Comparison of ENCODE assay signal across 19 cellular contexts in the genomic region with DNA sequence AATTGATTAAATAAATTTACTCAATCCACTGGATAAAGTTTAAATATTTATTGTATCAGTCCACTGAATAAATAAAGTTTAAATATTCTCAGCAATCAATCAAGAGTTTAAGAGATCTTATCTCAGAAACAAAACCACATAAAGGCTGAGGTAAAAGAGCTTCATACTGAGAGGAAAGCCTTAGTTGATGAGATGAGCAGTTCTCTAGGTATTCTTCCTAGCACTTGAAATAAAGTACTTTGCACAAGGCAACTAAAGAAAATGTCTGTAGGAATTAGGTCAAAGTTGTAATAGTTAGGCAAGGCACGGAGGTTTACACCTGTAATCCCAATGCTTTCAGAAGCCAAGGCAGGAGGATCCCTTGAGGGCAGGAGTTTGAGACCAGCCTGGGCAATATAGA.
A peak's percentile ranks its signal among the peaks of the same experiment; 100 is the strongest.
DNase-seq lines count a peak whose midpoint lies in the region; ATAC-seq and TF ChIP-seq lines count a peak whose summit lies in the region.
"Had no signal": no experiment of that assay in that cellular context is flagged by ENCODE, and none has a peak within 500 bp of the region (broad histone marks: within the 10 kb centered on the region; RNA-seq: fewer than 3 reads in every experiment).

No MANE protein-coding gene starts in this region.

- H3K9me3 Mint-ChIP-seq in natural killer cell treated with Interleukin-12 subunit alpha and Interleukin-12 subunit beta and Interleukin-15 and Interleukin-18, amount 100 ng/mL, for 72 hours, result no peaks in the 10 kb centered on the region
- H3K9me3 Mint-ChIP-seq: CD8-positive, alpha-beta T cell had no signal

- TF ChIP-seq CTCF in 22Rv1 (IDR thresholded peaks at IDR 0.05), result no peak

- H3K4me1 Mint-ChIP-seq in natural killer cell treated with Interleukin-12 subunit alpha and Interleukin-12 subunit beta and Interleukin-15 and Interleukin-18, amount 100 ng/mL, for 72 hours (ENCODE audit: low read depth in 2 of 2), result no peaks in the 10 kb centered on the region

- no peak overlapping the region for H3K4me3 Mint-ChIP-seq in natural killer cell treated with Interleukin-12 subunit alpha and Interleukin-12 subunit beta and Interleukin-15 and Interleukin-18, amount 100 ng/mL, for 72 hours
- H3K4me3 Mint-ChIP-seq: CD8-positive, alpha-beta T cell had no signal

- no peak overlapping the region for H3K27ac Mint-ChIP-seq in natural killer cell treated with Interleukin-12 subunit alpha and Interleukin-12 subunit beta and Interleukin-15 and Interleukin-18, amount 100 ng/mL, for 72 hours
- H3K27ac Mint-ChIP-seq: CD8-positive, alpha-beta T cell had no signal

- no peaks in the 10 kb centered on the region for H3K36me3 Mint-ChIP-seq in natural killer cell treated with Interleukin-12 subunit alpha and Interleukin-12 subunit beta and Interleukin-15 and Interleukin-18, amount 100 ng/mL, for 72 hours
- H3K36me3 Mint-ChIP-seq: CD8-positive, alpha-beta T cell had no signal

- DNase-seq in EL, result peak; percentile 8
- peak; percentile 77 for DNase-seq in M059J (ENCODE audit: low read depth)
- DNase-seq in epithelial cell of prostate (ENCODE audit: low read depth, low spot score), result no peak
- no peak for DNase-seq in natural killer cell treated with Interleukin-12 subunit alpha and Interleukin-12 subunit beta and Interleukin-15 and Interleukin-18, amount 100 ng/mL, for 72 hours (ENCODE audit: low spot score)
- DNase-seq in activated CD4-positive, CD25-positive, alpha-beta regulatory T cell (lab: John Stamatoyannopoulos, UW), result no peak
- DNase-seq in caudate nucleus (lab: John Stamatoyannopoulos, UW), result no peak
- DNase-seq: 8988T; CD8-positive, alpha-beta T cell; DMS79 treated with DMSO at 0.1 percent for 48 hours; GDM1; GOT3; MG63; NCI-H1048; NCI-H1436 had no signal

- ATAC-seq in natural killer cell treated with Interleukin-12 subunit alpha and Interleukin-12 subunit beta and Interleukin-15 and Interleukin-18, amount 100 ng/mL, for 72 hours, result no peak
- no peak for ATAC-seq in HG03342 (IDR thresholded peaks at IDR 0.05; ENCODE audit: unreplicated experiment)
- ATAC-seq: CD8-positive, alpha-beta T cell had no signal

- peak overlapping the region; percentile 97 for H3K27ac ChIP-seq in 22Rv1
- peak overlapping the region; percentile 77 for H3K27ac ChIP-seq in epithelial cell of prostate
- no peak overlapping the region for H3K27ac ChIP-seq in caudate nucleus (ENCODE audit: low read depth, low read length)
- H3K27ac ChIP-seq: BLaER1, KMS-11, SJSA1 had no signal

- no peaks in the 10 kb centered on the region for H3K27me3 Mint-ChIP-seq in natural killer cell treated with Interleukin-12 subunit alpha and Interleukin-12 subunit beta and Interleukin-15 and Interleukin-18, amount 100 ng/mL, for 72 hours

Comparison
In these comparisons a context has a peak if more than half of its experiments do, and no peak if none do; other contexts are left out.
1. DNase-seq: peak in EL (single experiment) and M059J (single experiment); none in epithelial cell of prostate (single experiment), natural killer cell treated with Interleukin-12 subunit alpha and Interleukin-12 subunit beta and Interleukin-15 and Interleukin-18, amount 100 ng/mL, for 72 hours (single experiment), activated CD4-positive, CD25-positive, alpha-beta regulatory T cell (0 of 4) and caudate nucleus (0 of 61).